ENCODE assay signal across 8 cellular contexts in the genomic region with DNA sequence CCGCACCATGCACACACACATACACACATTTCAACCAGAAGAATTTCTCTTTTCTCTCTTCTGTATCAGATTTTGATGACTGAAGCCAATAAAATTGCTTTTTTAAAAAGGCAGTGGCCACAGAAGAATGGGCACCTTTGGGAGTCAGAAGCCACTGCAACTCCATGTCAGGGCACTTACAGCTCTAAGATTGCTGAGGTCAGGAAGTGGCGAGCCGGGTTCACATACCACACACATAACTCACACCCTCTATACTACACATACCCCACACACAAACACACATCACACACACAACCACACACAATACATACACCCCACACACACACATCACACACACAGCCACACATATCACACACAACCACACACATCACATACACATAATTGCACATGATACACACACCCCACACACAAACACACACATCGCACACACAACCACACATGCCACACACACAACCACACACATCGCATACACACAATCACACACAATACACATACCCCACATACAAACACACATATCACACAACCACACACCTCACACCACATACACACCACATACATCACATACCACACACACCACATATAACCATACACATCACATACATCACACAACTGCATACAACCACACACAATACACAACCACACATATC. TPM values are rescaled to one million over a fixed set of nuclear protein-coding genes. Genes with fewer than 3 reads are reported as not detected.
DNase-seq lines count a peak whose midpoint lies in the region; TF ChIP-seq lines count a peak whose summit lies in the region.
"Had no signal": no experiment of that assay in that cellular context is flagged by ENCODE, and none has a peak within 500 bp of the region (broad histone marks: within the 10 kb centered on the region; RNA-seq: fewer than 3 reads in every experiment).

No MANE protein-coding gene starts in this region.

- H3K4me2 ChIP-seq in mammary epithelial cell (ENCODE audit: insufficient read depth, low read depth, low read length) = peak overlapping the region; percentile 63

- H3K9me3 ChIP-seq in mammary epithelial cell (replicated peaks; ENCODE audit: insufficient read depth, low read length) = no peaks in the 10 kb centered on the region
- no peaks in the 10 kb centered on the region for H3K9me3 ChIP-seq in vagina

- H3K4me3 ChIP-seq in mammary epithelial cell (replicated peaks in 1 of 3; ENCODE audit: insufficient read depth in 1 of 3, low read depth in 2 of 3, low read length in 3 of 3) (no peak overlapping the region), vagina (no peak overlapping the region)

- CTCF ChIA-PET in mammary epithelial cell (lab: Charles Lee; ENCODE audit: low non-redundant PET) = no interaction called here

- H2AFZ ChIP-seq in mammary epithelial cell (ENCODE audit: low read depth, low read length) = peak overlapping the region; percentile 89

- H3K4me1 ChIP-seq in mammary epithelial cell (ENCODE audit: insufficient read depth, low read length) (peaks cover 46% of the 10 kb centered on the region), vagina (peaks cover 24% of the 10 kb centered on the region)

- intact Hi-C loops in mammary epithelial cell (cut with micrococcal nuclease) = no loop called here
- intact Hi-C loops in vagina (cut with DNase I) = no loop called here

- in situ Hi-C loops in mammary epithelial cell (cut with MboI; ENCODE audit: low sequenced_read_pairs in 2 of 2) = loop anchor here in 1 of 2 donors (25.0 kb wide), 1 partner anchor 288 kb away; no protein-coding TSS in a partner anchor

- H3K27ac ChIP-seq in mammary epithelial cell (ENCODE audit: insufficient read depth, low read depth, low read length) = peak overlapping the region; percentile 78
- no peak overlapping the region for H3K27ac ChIP-seq in vagina

- H3K27me3 ChIP-seq in mammary epithelial cell (ENCODE audit: insufficient read depth, low read length) (no peaks in the 10 kb centered on the region), vagina (no peaks in the 10 kb centered on the region)

- H3K4me3 Mint-ChIP-seq in nephron progenitor cell = no peak overlapping the region

- no TSS peak for BruUV-seq in mammary epithelial cell (replicated peaks; lab: Mats Ljungman, UMichigan)

- H3K9ac ChIP-seq in mammary epithelial cell (ENCODE audit: insufficient read depth, low read length) = no peak overlapping the region

- no peaks in the 10 kb centered on the region for H3K36me3 Mint-ChIP-seq in nephron progenitor cell (ENCODE audit: low read depth)

- TF ChIP-seq POLR2A in vagina (IDR thresholded peaks at IDR 0.05) = no peak

- WGBS in mammary epithelial cell (ENCODE audit: low coverage, missing lambda C conversion rate) = 51% methylated on average over 5 of the region's 5 CpGs

- TF ChIP-seq CTCF in mammary epithelial cell (conservative IDR thresholded peaks at IDR 0.05 in 1 of 2, IDR thresholded peaks at IDR 0.05 in 1 of 2; ENCODE audit: extremely low read depth in 1 of 2, insufficient read depth in 1 of 2, low read depth in 1 of 2, low read length in 2 of 2) = no peak
- TF ChIP-seq CTCF in nephron progenitor cell (IDR thresholded peaks at IDR 0.05) = no peak
- TF ChIP-seq CTCF in vagina (IDR thresholded peaks at IDR 0.05) = no peak

- H3K79me2 ChIP-seq in mammary epithelial cell (ENCODE audit: insufficient read depth, low read length) = no peaks in the 10 kb centered on the region

- no peaks in the 10 kb centered on the region for H3K4me1 Mint-ChIP-seq in nephron progenitor cell

- no peak overlapping the region for H3K27ac Mint-ChIP-seq in nephron progenitor cell

- H3K36me3 ChIP-seq in mammary epithelial cell (ENCODE audit: insufficient read depth, low read length) = no peaks in the 10 kb centered on the region
- H3K36me3 ChIP-seq in vagina = no peaks in the 10 kb centered on the region

- dilution Hi-C loops in mammary epithelial cell (cut with HindIII; ENCODE audit: low sequenced_read_pairs) = no loop called here

- no peaks in the 10 kb centered on the region for H3K27me3 Mint-ChIP-seq in nephron progenitor cell (ENCODE audit: low read depth, poor library complexity)

- DNase-seq in EL (peak; percentile 98), M059J (ENCODE audit: low read depth) (peak; percentile 99), mammary epithelial cell (peak; percentile 82), nephron progenitor cell (peak; percentile 15), vagina (ENCODE audit: extremely low spot score in 2 of 2) (no peak), GF-D8 (lab: John Stamatoyannopoulos, UW) (no peak), Ammon's horn (ENCODE audit: low spot score) (no peak)

- no peaks in the 10 kb centered on the region for H3K9me3 Mint-ChIP-seq in nephron progenitor cell

- H4K20me1 ChIP-seq in mammary epithelial cell (ENCODE audit: insufficient read depth, low read length) = no peaks in the 10 kb centered on the region

RNA-seq across cellular contexts. Expression of a gene that starts 31.2 kb away (rescaled TPM):
- total RNA-seq in M059J (2014; rRNA removed; shearing (Covaris generic)) = 0.10 and 1.6 TPM in 2 replicates
- 1 to 10 TPM in 1 of 2 donors, under 1 TPM in 1; 0.54 to 3.7 TPM for total RNA-seq in mammary epithelial cell
- 0.20 TPM for polyA plus RNA-seq in mammary epithelial cell
- polyA minus RNA-seq in mammary epithelial cell = not detected
- total RNA-seq in vagina = 5.6 TPM
- total RNA-seq: NCI-H460 had no signal

RNA-seq across cellular contexts. Expression of a gene that starts 53.6 kb away (rescaled TPM):
- 0.02 and 0.05 TPM in 2 replicates for total RNA-seq in M059J (2014; rRNA removed; shearing (Covaris generic))
- under 1 TPM; under 0.01 to 0.68 TPM for total RNA-seq in mammary epithelial cell
- polyA plus RNA-seq in mammary epithelial cell = 0.07 TPM
- not detected for polyA minus RNA-seq in mammary epithelial cell
- 5.4 TPM for total RNA-seq in vagina

RNA-seq across cellular contexts. Expression of a gene that starts 59.5 kb away (rescaled TPM):
- total RNA-seq in M059J (2014; rRNA removed; shearing (Covaris generic)) = 2.2 and 2.9 TPM in 2 replicates
- under 1 TPM in 1 of 2 donors, not detected in 1; 0.38 TPM for total RNA-seq in mammary epithelial cell
- polyA plus RNA-seq in mammary epithelial cell = 0.37 TPM
- polyA minus RNA-seq in mammary epithelial cell = not detected
- total RNA-seq in vagina = 0.49 TPM
- total RNA-seq: NCI-H460 had no signal

Comparison
In these comparisons a context has a peak if more than half of its experiments do, and no peak if none do; other contexts are left out.
1. DNase-seq: peak in EL (single experiment), M059J (single experiment), mammary epithelial cell (single experiment) and nephron progenitor cell (single experiment); none in vagina (0 of 2), GF-D8 (single experiment) and Ammon's horn (single experiment).